Comparison of ENCODE assay signal across 11 cellular contexts in genomic region chr11:118938491-118939411, GRCh38. TPM values are rescaled to one million over a fixed set of nuclear protein-coding genes. Genes with fewer than 3 reads are reported as not detected.
DNase-seq lines count a peak whose midpoint lies in the region; ATAC-seq, FAIRE-seq and TF ChIP-seq lines count a peak whose summit lies in the region.
"Had no signal": no experiment of that assay in that cellular context is flagged by ENCODE, and none has a peak within 500 bp of the region (broad histone marks: within the 10 kb centered on the region; RNA-seq: fewer than 3 reads in every experiment).

No MANE protein-coding gene starts in this region.

- peak overlapping the region; percentile 61; the same call in 1 of the 2 replicates for H2BK12ac ChIP-seq in H1 (ENCODE audit: low read depth, low read length)

- CTCF ChIA-PET in H1 (lab: Charles Lee; ENCODE audit: partially characterized antibody), result interaction anchor here (0.7 to 2.9 kb wide), 6 partner anchors 9 to 281 kb away, joined by 3 to 28 read pairs (median 4); no protein-coding TSS in a partner anchor

- FAIRE-seq in H1 (lab: Jason Lieb, UNC), result no peak

- peak overlapping the region; percentile 27 for H3K4ac ChIP-seq in H1 (replicated peaks; ENCODE audit: insufficient read length, low read depth, low read length)

- peaks cover 7 to 17% (median 12%) of the 10 kb centered on the region in 4 experiments for H3K4me1 ChIP-seq in H1 (replicated peaks in 1 of 4; ENCODE audit: control insufficient read depth in 3 of 4, insufficient read depth in 4 of 4, low read length in 3 of 4)
- peaks cover 18% of the 10 kb centered on the region for H3K4me1 ChIP-seq in effector memory CD4-positive, alpha-beta T cell (ENCODE audit: control insufficient read depth, insufficient read depth, low read length, poor library complexity, severe bottlenecking)

- no peak overlapping the region for H3K4me3 ChIP-seq in MG63
- H3K4me3 ChIP-seq in H1 (ENCODE audit: extremely low read depth in 1 of 4, insufficient read depth in 2 of 4, low read depth in 3 of 4, low read length in 4 of 4), result no peak overlapping the region
- H3K4me3 ChIP-seq in neural cell (ENCODE audit: low read length), result peak overlapping the region; percentile 48
- no peak overlapping the region for H3K4me3 ChIP-seq in effector memory CD4-positive, alpha-beta T cell (ENCODE audit: insufficient read depth, low read depth, low read length, poor library complexity, severe bottlenecking)

- DNase-seq in EL (peak; percentile 86), MG63 (peak; percentile 56), H1 (ENCODE audit: low read depth in 1 of 2, low spot score in 2 of 2) (no peak), progenitor cell of endocrine pancreas (ENCODE audit: low spot score, unreplicated experiment) (no peak)
- no peak for DNase-seq in effector memory CD4-positive, alpha-beta T cell
- DNase-seq: GF-D8, NCI-H526 treated with DMSO at 0.1 percent for 48 hours had no signal

- no peaks in the 10 kb centered on the region for H3K79me1 ChIP-seq in H1 (ENCODE audit: low read depth, low read length)

- H3K4me1 Mint-ChIP-seq in progenitor cell of endocrine pancreas (ENCODE audit: low read depth), result no peaks in the 10 kb centered on the region

- H4K20me1 ChIP-seq in H1 (replicated peaks in 1 of 2; ENCODE audit: control insufficient read depth in 1 of 2, insufficient read depth in 2 of 2, low read length in 2 of 2), result no peaks in the 10 kb centered on the region
- no peaks in the 10 kb centered on the region for H4K20me1 ChIP-seq in neural cell (ENCODE audit: insufficient read depth)

- H2AK5ac ChIP-seq in H1 (ENCODE audit: low read depth, low read length), result no peak overlapping the region; the same call in 1 of the 2 replicates

- H3K27ac Mint-ChIP-seq in progenitor cell of endocrine pancreas, result no peak overlapping the region

- TF ChIP-seq POLR2A in H1 (IDR thresholded peaks at IDR 0.05; ENCODE audit: control extremely low read depth in 1 of 2, low read depth in 2 of 2, low read length in 2 of 2), result no peak

- TF ChIP-seq EP300 in H1 (IDR thresholded peaks at IDR 0.05; ENCODE audit: borderline replicate concordance in 1 of 2, low read depth in 2 of 2, low read length in 2 of 2) (no peak), neural cell (conservative IDR thresholded peaks at IDR 0.05; ENCODE audit: poor library complexity, severe bottlenecking) (no peak)

- TF ChIP-seq RAD21 in H1 (IDR thresholded peaks at IDR 0.05 in 1 of 2, conservative IDR thresholded peaks at IDR 0.05 in 1 of 2; ENCODE audit: low read depth in 2 of 2, low read length in 2 of 2) (no peak), neural cell (conservative IDR thresholded peaks at IDR 0.05) (no peak)

- H4K5ac ChIP-seq in H1 (ENCODE audit: insufficient read length, low read depth, low read length), result no peak overlapping the region

- H3K27ac ChIP-seq in H1 (ENCODE audit: low read depth, low read length), result no peak overlapping the region
- H3K27ac ChIP-seq in neural cell (ENCODE audit: low read length), result peak overlapping the region; percentile 78
- no peak overlapping the region for H3K27ac ChIP-seq in effector memory CD4-positive, alpha-beta T cell (ENCODE audit: insufficient read depth, low read length, poor library complexity, severe bottlenecking)

- no peak overlapping the region for H3K18ac ChIP-seq in H1 (ENCODE audit: extremely low read depth, low read length)

- H3K27me3 ChIP-seq in MG63, result no peaks in the 10 kb centered on the region
- H3K27me3 ChIP-seq in H1 (replicated peaks in 1 of 4; ENCODE audit: control insufficient read depth in 3 of 4, extremely low read depth in 1 of 4, insufficient read depth in 3 of 4, low read length in 3 of 4), result 0 out of 7 replicates have a peak, but pooled peaks cover 0 to 4% (median 1%) of the 10 kb centered on the region in 4 experiments
- no peaks in the 10 kb centered on the region for H3K27me3 ChIP-seq in neural cell (ENCODE audit: insufficient read depth, low read depth, low read length)
- no peaks in the 10 kb centered on the region for H3K27me3 ChIP-seq in effector memory CD4-positive, alpha-beta T cell (replicated peaks; ENCODE audit: control insufficient read depth, insufficient read depth, low read length, poor library complexity, severe bottlenecking)

- no peaks in the 10 kb centered on the region for H3F3A ChIP-seq in neural cell (ENCODE audit: insufficient read depth, low read length, poor library complexity, severe bottlenecking)

- H3K36me3 Mint-ChIP-seq in progenitor cell of endocrine pancreas (ENCODE audit: insufficient read depth), result no peaks in the 10 kb centered on the region

- TF ChIP-seq CTCF in H1 (IDR thresholded peaks at IDR 0.05; ENCODE audit: control extremely low read depth in 1 of 3, insufficient read depth in 1 of 3, low read depth in 1 of 3, low read length in 3 of 3) (no peak), neural cell (IDR thresholded peaks at IDR 0.05; ENCODE audit: poor library complexity, severe bottlenecking) (no peak), progenitor cell of endocrine pancreas (IDR thresholded peaks at IDR 0.05; ENCODE audit: unreplicated experiment) (no peak)

- H4K8ac ChIP-seq in H1 (ENCODE audit: extremely low read depth, insufficient read depth, low read length), result no peak overlapping the region; the same call in 1 of the 2 replicates

- no peak overlapping the region for H3K14ac ChIP-seq in H1 (ENCODE audit: insufficient read length)

- no peaks in the 10 kb centered on the region for H3K9me3 Mint-ChIP-seq in progenitor cell of endocrine pancreas (ENCODE audit: low read depth)

- H3K9ac ChIP-seq in H1 (replicated peaks in 1 of 4; ENCODE audit: extremely low read depth in 1 of 4, low read depth in 3 of 4, low read length in 3 of 4), result no peak overlapping the region
- H3K9ac ChIP-seq in neural cell (ENCODE audit: low read length), result peak overlapping the region; percentile 53

- no peak overlapping the region for H3K23ac ChIP-seq in H1 (ENCODE audit: insufficient read length)

- no peak overlapping the region for H2BK120ac ChIP-seq in H1 (replicated peaks; ENCODE audit: low read depth, low read length)

- no peak overlapping the region for H2AFZ ChIP-seq in H1 (ENCODE audit: low read length)
- peak overlapping the region; percentile 10 for H2AFZ ChIP-seq in neural cell (ENCODE audit: low read depth, low read length)

- POLR2A ChIA-PET in H1 (lab: Charles Lee; ENCODE audit: partially characterized antibody), result interaction anchor here (0.8 to 2.1 kb wide), 4 partner anchors 9 to 249 kb away, joined by 3 to 12 read pairs (median 4); partner anchors contain the start of gene DDX6

- H3K79me2 ChIP-seq in H1 (ENCODE audit: control insufficient read depth in 1 of 2, insufficient read depth in 2 of 2, low read length in 2 of 2), result no peaks in the 10 kb centered on the region
- no peaks in the 10 kb centered on the region for H3K79me2 ChIP-seq in neural cell (replicated peaks; ENCODE audit: insufficient read depth, low read length)

- peak overlapping the region; percentile 94; the same call in 1 of the 2 replicates for H2BK15ac ChIP-seq in H1 (ENCODE audit: low read length)

- H2BK20ac ChIP-seq in H1 (ENCODE audit: low read length), result no peak overlapping the region; the same call in 1 of the 2 replicates

- no peak overlapping the region for H3K56ac ChIP-seq in H1 (replicated peaks; ENCODE audit: insufficient read length, low read depth, low read length)

- H3K9me3 ChIP-seq in MG63 (no peaks in the 10 kb centered on the region), H1 (ENCODE audit: insufficient read depth in 2 of 2, low read depth in 1 of 2, low read length in 1 of 2) (no peaks in the 10 kb centered on the region), neural cell (ENCODE audit: low read length) (no peaks in the 10 kb centered on the region)
- no peaks in the 10 kb centered on the region for H3K9me3 ChIP-seq in effector memory CD4-positive, alpha-beta T cell (ENCODE audit: control insufficient read depth, low read length)

- no peaks in the 10 kb centered on the region for H3K36me3 ChIP-seq in MG63
- no peaks in the 10 kb centered on the region for H3K36me3 ChIP-seq in H1 (ENCODE audit: control insufficient read depth in 2 of 4, insufficient read depth in 4 of 4, low read length in 3 of 4)
- H3K36me3 ChIP-seq in neural cell (ENCODE audit: insufficient read depth, low read length), result no peaks in the 10 kb centered on the region
- no peaks in the 10 kb centered on the region for H3K36me3 ChIP-seq in effector memory CD4-positive, alpha-beta T cell (ENCODE audit: control insufficient read depth, insufficient read depth, low read length)

- WGBS in H1 (ENCODE audit: extremely low coverage in 1 of 2, insufficient coverage in 1 of 2, insufficient read length in 1 of 2, insufficient replicate concordance in 2 of 2, low coverage in 1 of 2, low lambda C conversion rate in 2 of 2, missing lambda C conversion rate in 1 of 2), 2 experiments, result 87% methylated on average over 11 of the region's 11 CpGs; no CpG with 5 or more reads in 1 of the 2 experiments

- peaks cover 29% of the 10 kb centered on the region for H3K27me3 Mint-ChIP-seq in progenitor cell of endocrine pancreas

- H4K91ac ChIP-seq in H1 (replicated peaks; ENCODE audit: insufficient read length, low read length), result peak overlapping the region; percentile 58

- H3K4me3 Mint-ChIP-seq in progenitor cell of endocrine pancreas (ENCODE audit: low read depth), result no peak overlapping the region

- peak overlapping the region in 1 of 2 experiments; percentile 0; a peak in 1 of 4 replicates for H3K4me2 ChIP-seq in H1 (ENCODE audit: insufficient read depth in 1 of 2, low read depth in 2 of 2, low read length in 2 of 2)
- H3K4me2 ChIP-seq in neural cell (ENCODE audit: low read length), result no peak overlapping the region

- H3K9me2 ChIP-seq in neural cell (ENCODE audit: insufficient read depth, low read length), result no peaks in the 10 kb centered on the region

- H2BK5ac ChIP-seq in H1 (ENCODE audit: low read depth, low read length), result 0 out of 2 replicates have a peak overlapping the region, but pooled peaks have one; percentile 18

- H3K23me2 ChIP-seq in H1 (ENCODE audit: low read depth, low read length), result no peaks in the 10 kb centered on the region

- ATAC-seq in GM21447 (IDR thresholded peaks at IDR 0.05; ENCODE audit: unreplicated experiment) (no peak), HG03045 (IDR thresholded peaks at IDR 0.05; ENCODE audit: unreplicated experiment) (no peak)

RNA-seq across cellular contexts. Expression of gene BCL9L, which starts 13.0 kb away (rescaled TPM):
- total RNA-seq in MG63 (2014; rRNA removed; shearing (Covaris generic); ENCODE audit: low replicate concordance), result 1.8 and 2.3 TPM in 2 replicates
- 57.8 and 58.2 TPM in 2 replicates for total RNA-seq in H1 (2021; fragmentation: NEBNext Ultra II Directional; extraction: Animal tissue kit (Norgen Biotek cat#: 25700))
- polyA plus RNA-seq in H1 (2011; rRNA removed) (6.2 and 15.7 TPM in 2 replicates), neural cell (1.1 and 1.5 TPM in 2 replicates)
- 4.4 TPM for polyA plus RNA-seq in H1 (2011; cell fraction: cytosol; rRNA removed)
- polyA plus RNA-seq in H1 (2011; cell fraction: nucleus; rRNA removed), result 29.6 TPM
- polyA plus RNA-seq in H1 (2012, experiment 1 of 2), result 40.7 to 56.9 TPM (median 45.3 TPM) in 4 replicates
- 18.6 TPM for polyA plus RNA-seq in H1 (2012, experiment 2 of 2)
- polyA plus RNA-seq in H1 (2013, experiment 1 of 2), result 62.5 TPM
- polyA plus RNA-seq in H1 (2013, experiment 2 of 2), result 58.3 TPM
- polyA minus RNA-seq in H1 (2011; rRNA and poly(A)+ RNA removed), result 4.8 and 6.3 TPM in 2 replicates
- polyA minus RNA-seq in H1 (2011; cell fraction: cytosol; rRNA and poly(A)+ RNA removed), result 31.1 TPM
- polyA minus RNA-seq in H1 (2011; cell fraction: nucleus; rRNA and poly(A)+ RNA removed), result 20.6 TPM
- 10.5 and 16.6 TPM in 2 replicates for polyA minus RNA-seq in neural cell
- 26.4 and 30.3 TPM in 2 replicates for total RNA-seq in progenitor cell of endocrine pancreas

RNA-seq across cellular contexts. Expression of gene UPK2, which starts 17.3 kb away (rescaled TPM):
- not detected in 2 replicates for total RNA-seq in MG63 (2014; rRNA removed; shearing (Covaris generic); ENCODE audit: low replicate concordance)
- total RNA-seq in H1 (2021; fragmentation: NEBNext Ultra II Directional; extraction: Animal tissue kit (Norgen Biotek cat#: 25700)), result not detected in 2 replicates
- polyA plus RNA-seq in H1 (2011; rRNA removed) (0.76 and 1.8 TPM in 2 replicates), neural cell (0.38 TPM in 1 of 2 replicates, not detected in the other)
- 0.34 TPM for polyA plus RNA-seq in H1 (2011; cell fraction: cytosol; rRNA removed)
- polyA plus RNA-seq in H1 (2011; cell fraction: nucleus; rRNA removed), result 0.43 TPM
- 0.36 to 0.88 TPM (median 0.56 TPM) in 4 replicates for polyA plus RNA-seq in H1 (2012, experiment 1 of 2)
- 0.21 TPM for polyA plus RNA-seq in H1 (2012, experiment 2 of 2)
- 0.65 TPM for polyA plus RNA-seq in H1 (2013, experiment 1 of 2)
- polyA plus RNA-seq in H1 (2013, experiment 2 of 2), result 0.37 TPM
- not detected in 2 replicates for polyA minus RNA-seq in H1 (2011; rRNA and poly(A)+ RNA removed)
- polyA minus RNA-seq in H1 (2011; cell fraction: cytosol; rRNA and poly(A)+ RNA removed), result not detected
- polyA minus RNA-seq in H1 (2011; cell fraction: nucleus; rRNA and poly(A)+ RNA removed), result not detected
- not detected in 2 replicates for polyA minus RNA-seq in neural cell
- total RNA-seq in progenitor cell of endocrine pancreas, result 0.41 TPM in 1 of 2 replicates, not detected in the other
- total RNA-seq: posterior vena cava had no signal

RNA-seq across cellular contexts. Expression of gene FOXR1, which starts 32.8 kb away (rescaled TPM):
- total RNA-seq in MG63 (2014; rRNA removed; shearing (Covaris generic); ENCODE audit: low replicate concordance), result not detected in 2 replicates
- not detected in 2 replicates for total RNA-seq in H1 (2021; fragmentation: NEBNext Ultra II Directional; extraction: Animal tissue kit (Norgen Biotek cat#: 25700))
- polyA plus RNA-seq in H1 (2011; rRNA removed), result not detected in 2 replicates
- polyA plus RNA-seq in H1 (2011; cell fraction: cytosol; rRNA removed), result not detected
- polyA plus RNA-seq in H1 (2011; cell fraction: nucleus; rRNA removed), result not detected
- polyA plus RNA-seq in H1 (2012, experiment 1 of 2), result not detected in 4 replicates
- polyA plus RNA-seq in H1 (2012, experiment 2 of 2), result not detected
- not detected for polyA plus RNA-seq in H1 (2013, experiment 1 of 2)
- polyA plus RNA-seq in H1 (2013, experiment 2 of 2), result not detected
- not detected in 2 replicates for polyA minus RNA-seq in H1 (2011; rRNA and poly(A)+ RNA removed)
- not detected for polyA minus RNA-seq in H1 (2011; cell fraction: cytosol; rRNA and poly(A)+ RNA removed)
- polyA minus RNA-seq in H1 (2011; cell fraction: nucleus; rRNA and poly(A)+ RNA removed), result not detected
- polyA plus RNA-seq in neural cell, result not detected in 2 replicates
- polyA minus RNA-seq in neural cell, result not detected in 2 replicates
- total RNA-seq in progenitor cell of endocrine pancreas, result not detected in 2 replicates
- total RNA-seq: posterior vena cava had no signal

RNA-seq across cellular contexts. Expression of gene CXCR5, which starts 55.1 kb away (rescaled TPM):
- total RNA-seq in MG63 (2014; rRNA removed; shearing (Covaris generic); ENCODE audit: low replicate concordance), result not detected in 2 replicates
- total RNA-seq in H1 (2021; fragmentation: NEBNext Ultra II Directional; extraction: Animal tissue kit (Norgen Biotek cat#: 25700)), result not detected in 2 replicates
- polyA plus RNA-seq in H1 (2011; rRNA removed) (not detected in 2 replicates), neural cell (not detected in 2 replicates)
- polyA plus RNA-seq in H1 (2011; cell fraction: cytosol; rRNA removed), result not detected
- not detected for polyA plus RNA-seq in H1 (2011; cell fraction: nucleus; rRNA removed)
- not detected in 4 replicates for polyA plus RNA-seq in H1 (2012, experiment 1 of 2)
- not detected for polyA plus RNA-seq in H1 (2012, experiment 2 of 2)
- not detected for polyA plus RNA-seq in H1 (2013, experiment 1 of 2)
- not detected for polyA plus RNA-seq in H1 (2013, experiment 2 of 2)
- polyA minus RNA-seq in H1 (2011; rRNA and poly(A)+ RNA removed), result not detected in 2 replicates
- not detected for polyA minus RNA-seq in H1 (2011; cell fraction: cytosol; rRNA and poly(A)+ RNA removed)
- not detected for polyA minus RNA-seq in H1 (2011; cell fraction: nucleus; rRNA and poly(A)+ RNA removed)
- not detected in 2 replicates for polyA minus RNA-seq in neural cell
- not detected in 2 replicates for total RNA-seq in progenitor cell of endocrine pancreas

RNA-seq across cellular contexts. Expression of gene CENATAC, which starts 59.2 kb away (rescaled TPM):
- total RNA-seq in MG63 (2014; rRNA removed; shearing (Covaris generic); ENCODE audit: low replicate concordance), result 3.4 and 12.7 TPM in 2 replicates
- 33.1 and 36.4 TPM in 2 replicates for total RNA-seq in H1 (2021; fragmentation: NEBNext Ultra II Directional; extraction: Animal tissue kit (Norgen Biotek cat#: 25700))
- polyA plus RNA-seq in H1 (2011; rRNA removed) (20.1 and 22.7 TPM in 2 replicates), neural cell (69.9 and 70.3 TPM in 2 replicates)
- polyA plus RNA-seq in H1 (2011; cell fraction: cytosol; rRNA removed), result 27.0 TPM
- 33.9 TPM for polyA plus RNA-seq in H1 (2011; cell fraction: nucleus; rRNA removed)
- polyA plus RNA-seq in H1 (2012, experiment 1 of 2), result 31.1 to 37.2 TPM (median 35.4 TPM) in 4 replicates
- polyA plus RNA-seq in H1 (2012, experiment 2 of 2), result 15.7 TPM
- 41.8 TPM for polyA plus RNA-seq in H1 (2013, experiment 1 of 2)
- polyA plus RNA-seq in H1 (2013, experiment 2 of 2), result 33.2 TPM
- 29.4 and 32.4 TPM in 2 replicates for polyA minus RNA-seq in H1 (2011; rRNA and poly(A)+ RNA removed)
- 18.3 TPM for polyA minus RNA-seq in H1 (2011; cell fraction: cytosol; rRNA and poly(A)+ RNA removed)
- polyA minus RNA-seq in H1 (2011; cell fraction: nucleus; rRNA and poly(A)+ RNA removed), result 50.4 TPM
- polyA minus RNA-seq in neural cell, result 57.7 and 59.2 TPM in 2 replicates
- total RNA-seq in progenitor cell of endocrine pancreas, result 56.5 and 66.6 TPM in 2 replicates

Comparison
In these comparisons a context has a peak if more than half of its experiments do, and no peak if none do; other contexts are left out.
1. DNase-seq: peak in EL (single experiment) and MG63 (single experiment); none in H1 (0 of 2), effector memory CD4-positive, alpha-beta T cell (0 of 3) and progenitor cell of endocrine pancreas (single experiment).